20 cellular contexts compared by ENCODE assay signal in the genomic region with DNA sequence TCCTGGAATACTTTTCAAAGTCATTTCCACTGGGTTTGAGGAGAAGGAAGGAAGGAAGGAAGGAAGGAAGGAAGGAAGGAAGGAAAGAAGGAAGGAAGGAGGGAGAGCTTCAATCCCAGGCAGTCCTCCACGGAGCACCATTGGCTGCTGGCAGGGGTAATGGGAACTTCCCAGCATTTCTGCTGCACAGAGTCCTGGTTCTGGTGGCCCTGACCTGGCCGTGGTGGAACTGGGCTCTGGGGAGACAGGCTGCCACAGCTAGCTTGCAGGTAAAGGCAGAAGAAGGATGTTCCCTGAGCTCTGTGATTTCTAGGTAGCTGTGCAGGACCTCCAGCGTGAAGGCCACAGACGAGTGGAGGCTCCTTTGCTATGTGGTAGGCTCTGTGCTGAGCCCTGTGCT. TPM values are rescaled to one million over a fixed set of nuclear protein-coding genes. Genes with fewer than 3 reads are reported as not detected.
"Had no signal": no experiment of that assay in that cellular context is flagged by ENCODE, and none has a peak within 500 bp of the region (broad histone marks: within the 10 kb centered on the region; RNA-seq: fewer than 3 reads in every experiment).

No MANE protein-coding gene starts in this region.

- H3K27ac Mint-ChIP-seq: naive thymus-derived CD4-positive, alpha-beta T cell; type B pancreatic cell had no signal

- H3K27ac ChIP-seq: heart left ventricle, ovary, right atrium auricular region, sigmoid colon, skin epidermis had no signal

- H3K4me3 Mint-ChIP-seq: naive thymus-derived CD4-positive, alpha-beta T cell; neural crest cell; type B pancreatic cell had no signal

- H3K27me3 ChIP-seq: dorsolateral prefrontal cortex, heart left ventricle, ovary, right atrium auricular region, sigmoid colon had no signal

- H3K9me3 Mint-ChIP-seq: naive thymus-derived CD4-positive, alpha-beta T cell; neural crest cell; type B pancreatic cell had no signal

- H3K36me3 Mint-ChIP-seq: naive thymus-derived CD4-positive, alpha-beta T cell; type B pancreatic cell had no signal

- H3K9me3 ChIP-seq: heart left ventricle, ovary, right atrium auricular region, sigmoid colon had no signal

- H3K36me3 ChIP-seq: heart left ventricle, ovary, right atrium auricular region, sigmoid colon had no signal

- H3K4me3 ChIP-seq: dorsolateral prefrontal cortex, heart left ventricle, lung, ovary, right atrium auricular region, sigmoid colon, skin epidermis had no signal

- ATAC-seq: esophagus mucosa; heart left ventricle; left colon; left ventricle myocardium superior; naive thymus-derived CD4-positive, alpha-beta T cell had no signal

- DNase-seq: cortex of kidney; dorsolateral prefrontal cortex; effector CD8-positive, alpha-beta T cell; hippocampal formation; left colon; left ventricle myocardium superior; mesendoderm; naive thymus-derived CD4-positive, alpha-beta T cell; nucleus accumbens; ovary; stimulated activated CD4-positive, alpha-beta T cell treated with anti-CD3 and anti-CD28 coated beads, Interleukin-2, amount 100 ng/mL, for 48 hours; stimulated activated naive CD4-positive, alpha-beta T cell treated with Interleukin-2 at 50 U/mL for 16 hours had no signal

RNA-seq across cellular contexts. Expression of gene PKNOX2, which starts 10.6 kb away (rescaled TPM):
- total RNA-seq: naive thymus-derived CD4-positive, alpha-beta T cell had no signal
- polyA plus RNA-seq: naive thymus-derived CD4-positive, alpha-beta T cell had no signal
